Comparison of ENCODE assay signal across 1 cellular context in the genomic region with DNA sequence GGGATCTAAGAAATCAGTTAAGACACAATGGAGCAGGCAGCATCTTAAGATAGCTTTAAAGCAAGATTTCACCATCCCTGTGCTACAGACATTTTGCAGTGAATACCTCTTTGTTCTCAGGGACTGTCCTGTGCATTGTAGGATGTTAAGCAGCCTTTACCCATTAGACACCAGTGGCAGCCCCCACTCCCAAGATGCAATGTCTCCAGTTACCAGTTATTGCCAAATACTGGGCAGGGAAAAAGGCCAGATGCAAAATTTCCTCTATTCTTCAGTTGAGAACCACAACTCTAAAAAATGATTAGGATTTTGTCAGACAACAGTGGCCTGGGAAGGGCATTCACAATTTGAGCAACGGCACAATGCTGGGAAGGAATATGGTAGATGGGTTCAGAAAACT.
TF ChIP-seq lines count a peak whose summit lies in the region.

No MANE protein-coding gene starts in this region.

TF ChIP-seq in H1, 55 proteins besides CTCF, POLR2A, EP300 and RAD21:
- TF ChIP-seq, protein P1, sequence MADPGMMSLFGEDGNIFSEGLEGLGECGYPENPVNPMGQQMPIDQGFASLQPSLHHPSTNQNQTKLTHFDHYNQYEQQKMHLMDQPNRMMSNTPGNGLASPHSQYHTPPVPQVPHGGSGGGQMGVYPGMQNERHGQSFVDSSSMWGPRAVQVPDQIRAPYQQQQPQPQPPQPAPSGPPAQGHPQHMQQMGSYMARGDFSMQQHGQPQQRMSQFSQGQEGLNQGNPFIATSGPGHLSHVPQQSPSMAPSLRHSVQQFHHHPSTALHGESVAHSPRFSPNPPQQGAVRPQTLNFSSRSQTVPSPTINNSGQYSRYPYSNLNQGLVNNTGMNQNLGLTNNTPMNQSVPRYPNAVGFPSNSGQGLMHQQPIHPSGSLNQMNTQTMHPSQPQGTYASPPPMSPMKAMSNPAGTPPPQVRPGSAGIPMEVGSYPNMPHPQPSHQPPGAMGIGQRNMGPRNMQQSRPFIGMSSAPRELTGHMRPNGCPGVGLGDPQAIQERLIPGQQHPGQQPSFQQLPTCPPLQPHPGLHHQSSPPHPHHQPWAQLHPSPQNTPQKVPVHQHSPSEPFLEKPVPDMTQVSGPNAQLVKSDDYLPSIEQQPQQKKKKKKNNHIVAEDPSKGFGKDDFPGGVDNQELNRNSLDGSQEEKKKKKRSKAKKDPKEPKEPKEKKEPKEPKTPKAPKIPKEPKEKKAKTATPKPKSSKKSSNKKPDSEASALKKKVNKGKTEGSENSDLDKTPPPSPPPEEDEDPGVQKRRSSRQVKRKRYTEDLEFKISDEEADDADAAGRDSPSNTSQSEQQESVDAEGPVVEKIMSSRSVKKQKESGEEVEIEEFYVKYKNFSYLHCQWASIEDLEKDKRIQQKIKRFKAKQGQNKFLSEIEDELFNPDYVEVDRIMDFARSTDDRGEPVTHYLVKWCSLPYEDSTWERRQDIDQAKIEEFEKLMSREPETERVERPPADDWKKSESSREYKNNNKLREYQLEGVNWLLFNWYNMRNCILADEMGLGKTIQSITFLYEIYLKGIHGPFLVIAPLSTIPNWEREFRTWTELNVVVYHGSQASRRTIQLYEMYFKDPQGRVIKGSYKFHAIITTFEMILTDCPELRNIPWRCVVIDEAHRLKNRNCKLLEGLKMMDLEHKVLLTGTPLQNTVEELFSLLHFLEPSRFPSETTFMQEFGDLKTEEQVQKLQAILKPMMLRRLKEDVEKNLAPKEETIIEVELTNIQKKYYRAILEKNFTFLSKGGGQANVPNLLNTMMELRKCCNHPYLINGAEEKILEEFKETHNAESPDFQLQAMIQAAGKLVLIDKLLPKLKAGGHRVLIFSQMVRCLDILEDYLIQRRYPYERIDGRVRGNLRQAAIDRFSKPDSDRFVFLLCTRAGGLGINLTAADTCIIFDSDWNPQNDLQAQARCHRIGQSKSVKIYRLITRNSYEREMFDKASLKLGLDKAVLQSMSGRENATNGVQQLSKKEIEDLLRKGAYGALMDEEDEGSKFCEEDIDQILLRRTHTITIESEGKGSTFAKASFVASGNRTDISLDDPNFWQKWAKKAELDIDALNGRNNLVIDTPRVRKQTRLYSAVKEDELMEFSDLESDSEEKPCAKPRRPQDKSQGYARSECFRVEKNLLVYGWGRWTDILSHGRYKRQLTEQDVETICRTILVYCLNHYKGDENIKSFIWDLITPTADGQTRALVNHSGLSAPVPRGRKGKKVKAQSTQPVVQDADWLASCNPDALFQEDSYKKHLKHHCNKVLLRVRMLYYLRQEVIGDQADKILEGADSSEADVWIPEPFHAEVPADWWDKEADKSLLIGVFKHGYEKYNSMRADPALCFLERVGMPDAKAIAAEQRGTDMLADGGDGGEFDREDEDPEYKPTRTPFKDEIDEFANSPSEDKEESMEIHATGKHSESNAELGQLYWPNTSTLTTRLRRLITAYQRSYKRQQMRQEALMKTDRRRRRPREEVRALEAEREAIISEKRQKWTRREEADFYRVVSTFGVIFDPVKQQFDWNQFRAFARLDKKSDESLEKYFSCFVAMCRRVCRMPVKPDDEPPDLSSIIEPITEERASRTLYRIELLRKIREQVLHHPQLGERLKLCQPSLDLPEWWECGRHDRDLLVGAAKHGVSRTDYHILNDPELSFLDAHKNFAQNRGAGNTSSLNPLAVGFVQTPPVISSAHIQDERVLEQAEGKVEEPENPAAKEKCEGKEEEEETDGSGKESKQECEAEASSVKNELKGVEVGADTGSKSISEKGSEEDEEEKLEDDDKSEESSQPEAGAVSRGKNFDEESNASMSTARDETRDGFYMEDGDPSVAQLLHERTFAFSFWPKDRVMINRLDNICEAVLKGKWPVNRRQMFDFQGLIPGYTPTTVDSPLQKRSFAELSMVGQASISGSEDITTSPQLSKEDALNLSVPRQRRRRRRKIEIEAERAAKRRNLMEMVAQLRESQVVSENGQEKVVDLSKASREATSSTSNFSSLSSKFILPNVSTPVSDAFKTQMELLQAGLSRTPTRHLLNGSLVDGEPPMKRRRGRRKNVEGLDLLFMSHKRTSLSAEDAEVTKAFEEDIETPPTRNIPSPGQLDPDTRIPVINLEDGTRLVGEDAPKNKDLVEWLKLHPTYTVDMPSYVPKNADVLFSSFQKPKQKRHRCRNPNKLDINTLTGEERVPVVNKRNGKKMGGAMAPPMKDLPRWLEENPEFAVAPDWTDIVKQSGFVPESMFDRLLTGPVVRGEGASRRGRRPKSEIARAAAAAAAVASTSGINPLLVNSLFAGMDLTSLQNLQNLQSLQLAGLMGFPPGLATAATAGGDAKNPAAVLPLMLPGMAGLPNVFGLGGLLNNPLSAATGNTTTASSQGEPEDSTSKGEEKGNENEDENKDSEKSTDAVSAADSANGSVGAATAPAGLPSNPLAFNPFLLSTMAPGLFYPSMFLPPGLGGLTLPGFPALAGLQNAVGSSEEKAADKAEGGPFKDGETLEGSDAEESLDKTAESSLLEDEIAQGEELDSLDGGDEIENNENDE (IDR thresholded peaks at IDR 0.05; ENCODE audit: insufficient replicate concordance, low read length), result no peak
- TF ChIP-seq KDM4A (IDR thresholded peaks at IDR 0.05; ENCODE audit: low read depth, low read length, severe bottlenecking) (no peak), GTF2F1 (IDR thresholded peaks at IDR 0.05; ENCODE audit: borderline replicate concordance, low read depth, low read length) (no peak), ASH2L (IDR thresholded peaks at IDR 0.05; ENCODE audit: low read length) (no peak), SP1 (IDR thresholded peaks at IDR 0.05; ENCODE audit: low read depth, low read length) (no peak), SAP30 (IDR thresholded peaks at IDR 0.05; ENCODE audit: insufficient read depth, insufficient replicate concordance, low read length) (no peak), RFX5 (IDR thresholded peaks at IDR 0.05; ENCODE audit: borderline replicate concordance, low read depth, low read length) (no peak), RNF2 (IDR thresholded peaks at IDR 0.05; ENCODE audit: borderline replicate concordance, low read depth, low read length, missing control alignments, poor library complexity, severe bottlenecking) (no peak)
- TF ChIP-seq, protein P2, sequence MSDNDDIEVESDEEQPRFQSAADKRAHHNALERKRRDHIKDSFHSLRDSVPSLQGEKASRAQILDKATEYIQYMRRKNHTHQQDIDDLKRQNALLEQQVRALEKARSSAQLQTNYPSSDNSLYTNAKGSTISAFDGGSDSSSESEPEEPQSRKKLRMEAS (IDR thresholded peaks at IDR 0.05), result no peak
TF ChIP-seq in H1: peak in this region for 0.
